8 cellular contexts compared by ENCODE assay signal in genomic region chr17:50027639-50028206, GRCh38. TPM values are rescaled to one million over a fixed set of nuclear protein-coding genes. Genes with fewer than 3 reads are reported as not detected.
DNase-seq lines count a peak whose midpoint lies in the region; ATAC-seq and TF ChIP-seq lines count a peak whose summit lies in the region.

No MANE protein-coding gene starts in this region.

- no peaks in the 10 kb centered on the region for H3K9me3 Mint-ChIP-seq in activated CD4-positive, alpha-beta T cell treated with anti-CD3 and anti-CD28 coated beads for 36 hours (ENCODE audit: low read depth)

- DNase-seq in activated CD4-positive, alpha-beta T cell treated with anti-CD3 and anti-CD28 coated beads for 36 hours: peak; percentile 30
- no peak for DNase-seq in activated CD4-positive, alpha-beta T cell treated with anti-CD3 and anti-CD28 coated beads, Interleukin-2, amount 50 U/mL, for 48 hours
- DNase-seq in UCSD-AML1 (lab: John Stamatoyannopoulos, UW; ENCODE audit: unreplicated experiment) (peak; percentile 54), right atrium auricular region (ENCODE audit: low spot score) (peak; percentile 70), smooth muscle cell (lab: John Stamatoyannopoulos, UW; ENCODE audit: unreplicated experiment) (peak; percentile 38), KBM-7 (no peak), Karpas-422 (no peak), NCI-H526 (lab: John Stamatoyannopoulos, UW) (no peak)

- H2AFZ ChIP-seq in smooth muscle cell (ENCODE audit: low read depth) (peak overlapping the region; percentile 65), Karpas-422 (ENCODE audit: low read length) (no peak overlapping the region)

- H3K9ac ChIP-seq in smooth muscle cell (ENCODE audit: low read depth) (no peak overlapping the region), Karpas-422 (ENCODE audit: low read length) (no peak overlapping the region)

- H3F3A ChIP-seq in smooth muscle cell (ENCODE audit: low read depth): peaks cover 4% of the 10 kb centered on the region

- H3K27ac Mint-ChIP-seq in activated CD4-positive, alpha-beta T cell treated with anti-CD3 and anti-CD28 coated beads for 36 hours: no peak overlapping the region

- no peaks in the 10 kb centered on the region for H3K27me3 ChIP-seq in right atrium auricular region
- no peaks in the 10 kb centered on the region for H3K27me3 ChIP-seq in smooth muscle cell (ENCODE audit: low read depth)
- H3K27me3 ChIP-seq in Karpas-422 (ENCODE audit: low read length): no peaks in the 10 kb centered on the region

- H3K9me2 ChIP-seq in Karpas-422 (replicated peaks; ENCODE audit: insufficient read depth, low read length): no peaks in the 10 kb centered on the region

- H4K20me1 ChIP-seq in smooth muscle cell (ENCODE audit: low read depth) (no peaks in the 10 kb centered on the region), Karpas-422 (ENCODE audit: insufficient read depth, low read depth, low read length) (no peaks in the 10 kb centered on the region)

- H3K36me3 ChIP-seq in right atrium auricular region: no peaks in the 10 kb centered on the region
- no peaks in the 10 kb centered on the region for H3K36me3 ChIP-seq in smooth muscle cell (ENCODE audit: low read depth)
- no peaks in the 10 kb centered on the region for H3K36me3 ChIP-seq in Karpas-422 (ENCODE audit: insufficient read depth, low read length)

- H3K9me3 ChIP-seq in right atrium auricular region (no peaks in the 10 kb centered on the region), smooth muscle cell (replicated peaks; ENCODE audit: low read depth) (no peaks in the 10 kb centered on the region), Karpas-422 (ENCODE audit: low read length) (peaks cover 10% of the 10 kb centered on the region; the same call in 1 of the 2 replicates)

- H3K4me1 ChIP-seq in right atrium auricular region (peaks cover 0 to 18% of the 10 kb centered on the region in 2 donors), smooth muscle cell (ENCODE audit: low read depth) (peaks cover 19% of the 10 kb centered on the region), Karpas-422 (ENCODE audit: low read length) (no peaks in the 10 kb centered on the region)

- 57% methylated on average over 14 of the region's 14 CpGs for WGBS in smooth muscle cell (ENCODE audit: low lambda C conversion rate)

- H3K4me2 ChIP-seq in smooth muscle cell (peak overlapping the region; percentile 79), Karpas-422 (ENCODE audit: low read depth, low read length, poor library complexity, severe bottlenecking) (no peak overlapping the region)

- H3K27ac ChIP-seq in right atrium auricular region (no peak overlapping the region), smooth muscle cell (ENCODE audit: low read depth) (peak overlapping the region; percentile 51), Karpas-422 (ENCODE audit: low read length) (no peak overlapping the region)

- H3K4me1 Mint-ChIP-seq in activated CD4-positive, alpha-beta T cell treated with anti-CD3 and anti-CD28 coated beads for 36 hours: peaks cover 11% of the 10 kb centered on the region

- in situ Hi-C loops in KBM-7 (cut with MboI; ENCODE audit: low pct_unique_long_range_greater_than_20kb, low sequenced_read_pairs): no loop called here

- CTCF ChIA-PET in activated CD4-positive, alpha-beta T cell treated with anti-CD3 and anti-CD28 coated beads for 36 hours (lab: Charles Lee): interaction anchor here (0.8 to 9.0 kb wide), 7 partner anchors 10 to 71 kb away, joined by 3 to 97 read pairs (median 5); no protein-coding TSS in a partner anchor

- H3K79me2 ChIP-seq in smooth muscle cell (ENCODE audit: low read depth) (no peaks in the 10 kb centered on the region), Karpas-422 (ENCODE audit: low read length) (no peaks in the 10 kb centered on the region)

- peak overlapping the region in 1 of 2 donors; percentile 32 for H3K4me3 ChIP-seq in right atrium auricular region
- H3K4me3 ChIP-seq in smooth muscle cell: peak overlapping the region; percentile 25
- no peak overlapping the region for H3K4me3 ChIP-seq in Karpas-422 (ENCODE audit: low read length)

- no peak for TF ChIP-seq CTCF in right atrium auricular region (IDR thresholded peaks at IDR 0.05)
- TF ChIP-seq CTCF in smooth muscle cell (IDR thresholded peaks at IDR 0.05; ENCODE audit: borderline replicate concordance, insufficient read depth, poor library complexity, severe bottlenecking): no peak

- ATAC-seq in activated CD4-positive, alpha-beta T cell treated with anti-CD3 and anti-CD28 coated beads for 36 hours: peak; percentile 57

- no peak overlapping the region for H3K4me3 Mint-ChIP-seq in activated CD4-positive, alpha-beta T cell treated with anti-CD3 and anti-CD28 coated beads for 36 hours

- peaks cover 25% of the 10 kb centered on the region for H3K27me3 Mint-ChIP-seq in activated CD4-positive, alpha-beta T cell treated with anti-CD3 and anti-CD28 coated beads for 36 hours

- POLR2A ChIA-PET in activated CD4-positive, alpha-beta T cell treated with anti-CD3 and anti-CD28 coated beads for 36 hours (lab: Charles Lee): no interaction called here

- no peaks in the 10 kb centered on the region for H3K36me3 Mint-ChIP-seq in activated CD4-positive, alpha-beta T cell treated with anti-CD3 and anti-CD28 coated beads for 36 hours (ENCODE audit: low read depth)

- intact Hi-C loops in activated CD4-positive, alpha-beta T cell treated with anti-CD3 and anti-CD28 coated beads for 36 hours (cut with DNase I, micrococcal nuclease): loop anchor here (1.0 to 2.0 kb wide), 4 partner anchors 28 to 67 kb away; partner anchors contain the start of genes ITGA3 (in 1 of the 2) and PDK2 (in 1 of the 2)

RNA-seq across cellular contexts. Expression of gene ITGA3, which starts 28.2 kb away (rescaled TPM):
- 1 to 10 TPM; 6.8 to 7.8 TPM for total RNA-seq in activated CD4-positive, alpha-beta T cell treated with anti-CD3 and anti-CD28 coated beads for 36 hours
- total RNA-seq in right atrium auricular region (10 to 100 TPM; 29.5 to 61.8 TPM), smooth muscle cell (44.7 and 77.9 TPM in 2 replicates)
- 30.0 and 70.4 TPM in 2 replicates for polyA plus RNA-seq in smooth muscle cell
- total RNA-seq in Karpas-422 (2014; rRNA removed; shearing (Covaris generic); ENCODE audit: low replicate concordance): 1.0 and 1.6 TPM in 2 replicates

RNA-seq across cellular contexts. Expression of gene DLX3, which starts 32.7 kb away (rescaled TPM):
- under 1 TPM in 1 of 2 experiments, not detected in 1; 0.09 TPM for total RNA-seq in activated CD4-positive, alpha-beta T cell treated with anti-CD3 and anti-CD28 coated beads for 36 hours
- total RNA-seq in right atrium auricular region (under 1 TPM in 1 of 2 donors, not detected in 1; 0.12 TPM), smooth muscle cell (9.7 TPM in 1 of 2 replicates, not detected in the other)
- polyA plus RNA-seq in smooth muscle cell: 1.4 and 3.8 TPM in 2 replicates
- total RNA-seq in Karpas-422 (2014; rRNA removed; shearing (Covaris generic); ENCODE audit: low replicate concordance): 0.22 TPM in 1 of 2 replicates, not detected in the other

RNA-seq across cellular contexts. Expression of gene DLX4, which starts 58.7 kb away (rescaled TPM):
- total RNA-seq in activated CD4-positive, alpha-beta T cell treated with anti-CD3 and anti-CD28 coated beads for 36 hours: under 1 TPM; 0.85 to 0.86 TPM
- total RNA-seq in right atrium auricular region: under 1 TPM in 1 of 2 donors, not detected in 1; 0.71 TPM
- total RNA-seq in smooth muscle cell: not detected in 2 replicates
- 0.19 and 0.51 TPM in 2 replicates for polyA plus RNA-seq in smooth muscle cell
- not detected in 2 replicates for total RNA-seq in Karpas-422 (2014; rRNA removed; shearing (Covaris generic); ENCODE audit: low replicate concordance)

Comparison
In these comparisons a context has a peak if more than half of its experiments do, and no peak if none do; other contexts are left out.
1. DNase-seq: peak in activated CD4-positive, alpha-beta T cell treated with anti-CD3 and anti-CD28 coated beads for 36 hours (single experiment), UCSD-AML1 (single experiment), right atrium auricular region (single experiment) and smooth muscle cell (single experiment); none in activated CD4-positive, alpha-beta T cell treated with anti-CD3 and anti-CD28 coated beads, Interleukin-2, amount 50 U/mL, for 48 hours (0 of 2), KBM-7 (single experiment), Karpas-422 (single experiment) and NCI-H526 (0 of 2).